ENCODE assay signal across 22 cellular contexts in the genomic region with DNA sequence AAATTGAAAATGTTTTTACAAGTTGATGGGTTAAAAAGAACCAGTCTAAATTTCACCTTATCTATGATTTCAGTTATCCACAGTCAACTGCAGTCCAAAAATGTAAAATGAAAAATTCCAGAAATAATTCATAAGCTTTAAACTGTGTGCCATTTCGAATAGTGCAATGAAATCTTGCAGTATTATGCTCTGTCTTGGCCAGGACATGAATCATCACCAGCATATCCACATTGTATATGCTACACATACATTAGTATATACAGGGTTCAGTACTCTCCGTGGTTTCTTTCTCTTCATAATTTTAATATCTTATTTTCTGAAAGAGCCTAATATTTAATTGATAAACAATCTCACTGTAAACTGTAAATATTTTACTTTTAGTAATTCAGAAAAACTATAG. TPM values are rescaled to one million over a fixed set of nuclear protein-coding genes. Genes with fewer than 3 reads are reported as not detected.
DNase-seq lines count a peak whose midpoint lies in the region; ATAC-seq, FAIRE-seq and TF ChIP-seq lines count a peak whose summit lies in the region.
"Had no signal": no experiment of that assay in that cellular context is flagged by ENCODE, and none has a peak within 500 bp of the region (broad histone marks: within the 10 kb centered on the region; RNA-seq: fewer than 3 reads in every experiment).

No MANE protein-coding gene starts in this region.

- intact Hi-C loops in Calu3 (cut with micrococcal nuclease; ENCODE audit: unreplicated experiment) (no loop called here), PC-3 (cut with micrococcal nuclease) (no loop called here)

- H3K4me3 Mint-ChIP-seq in Calu3 (ENCODE audit: low read depth, unreplicated experiment) (no peak overlapping the region), chondrocyte (ENCODE audit: unreplicated experiment) (no peak overlapping the region)
- H3K4me3 Mint-ChIP-seq: activated naive CD8-positive, alpha-beta T cell treated with anti-CD3 and anti-CD28 coated beads for 36 hours; dendritic cell treated with granulocyte-macrophage colony-stimulating factor and Interleukin-4, amounts not matched to agents 40 ng/mL and 50 ng/mL, for 4 days; IgD-negative memory B cell; naive thymus-derived CD4-positive, alpha-beta T cell had no signal

- no peaks in the 10 kb centered on the region for H3K9me3 ChIP-seq in PC-3 (ENCODE audit: low read length)
- H3K9me3 ChIP-seq: right lobe of liver had no signal

- POLR2A ChIA-PET in PC-3 (lab: Charles Lee; ENCODE audit: unreplicated experiment): interaction anchor here (0.6 kb wide), 2 partner anchors 171 to 1302 kb away, joined by 3 read pairs; no protein-coding TSS in a partner anchor

- H3K4me3 ChIP-seq in PC-3 (ENCODE audit: low read length): 0 out of 2 replicates have a peak overlapping the region, but pooled peaks have one; percentile 5
- H3K4me3 ChIP-seq: right lobe of liver had no signal

- no peak for TF ChIP-seq CTCF in Calu3 (IDR thresholded peaks at IDR 0.05; ENCODE audit: unreplicated experiment)
- TF ChIP-seq CTCF in PC-3 (conservative IDR thresholded peaks at IDR 0.05; ENCODE audit: low read depth, low read length): no peak
- no peak for TF ChIP-seq CTCF in chondrocyte (IDR thresholded peaks at IDR 0.05)

- no peaks in the 10 kb centered on the region for H3K9me2 ChIP-seq in PC-3 (replicated peaks; ENCODE audit: low read length)

- no peaks in the 10 kb centered on the region for H3F3A ChIP-seq in PC-3 (ENCODE audit: low read length, unreplicated experiment)

- no TSS peak for BruUV-seq in Calu3 (replicated peaks; lab: Mats Ljungman, UMichigan)
- no TSS peak for BruUV-seq in PC-3 (replicated peaks; lab: Mats Ljungman, UMichigan)

- H2AFZ ChIP-seq in PC-3 (ENCODE audit: low read length): no peak overlapping the region
- H2AFZ ChIP-seq: parathyroid adenoma had no signal

- DNase-seq in Calu3: no peak
- DNase-seq in PC-3: peak; percentile 62
- no peak for DNase-seq in chondrocyte (ENCODE audit: low spot score)
- no peak for DNase-seq in frontal cortex (ENCODE audit: low spot score in 2 of 2)
- DNase-seq in NCI-H2029 treated with DMSO at 0.1 percent for 48 hours (lab: John Stamatoyannopoulos, UW): no peak
- DNase-seq in NCI-H1436 treated with DMSO at 0.1 percent for 48 hours (lab: John Stamatoyannopoulos, UW): no peak
- DNase-seq in activated CD4-positive, alpha-beta T cell treated with anti-CD3 and anti-CD28 coated beads, Interleukin-2, amount 50 U/mL, for 1 hour: no peak
- DNase-seq: activated CD4-positive, alpha-beta T cell treated with anti-CD3 and anti-CD28 coated beads for 48 hours; activated naive CD8-positive, alpha-beta T cell treated with anti-CD3 and anti-CD28 coated beads for 36 hours; C1 segment of cervical spinal cord; left cardiac atrium; naive thymus-derived CD4-positive, alpha-beta T cell; NCI-H1436; NCI-H2227 treated with DMSO at 0.1 percent for 48 hours; right lobe of liver; stimulated activated CD4-positive, alpha-beta T cell treated with anti-CD3 and anti-CD28 coated beads, Interleukin-15, amount 100 ng/mL, for 24 hours had no signal

- H3K79me2 ChIP-seq in PC-3 (ENCODE audit: low read length): peaks cover 20% of the 10 kb centered on the region

- FAIRE-seq in frontal cortex (lab: Jason Lieb, UNC): peak; percentile 8
- FAIRE-seq: D721Med had no signal

- H4K20me1 ChIP-seq in PC-3 (ENCODE audit: low read length): no peaks in the 10 kb centered on the region

- H3K4me1 Mint-ChIP-seq in Calu3 (ENCODE audit: low read depth, unreplicated experiment): peaks cover 30% of the 10 kb centered on the region
- peaks cover 66% of the 10 kb centered on the region for H3K4me1 Mint-ChIP-seq in chondrocyte (ENCODE audit: low read depth)
- H3K4me1 Mint-ChIP-seq: activated naive CD8-positive, alpha-beta T cell treated with anti-CD3 and anti-CD28 coated beads for 36 hours; IgD-negative memory B cell; naive thymus-derived CD4-positive, alpha-beta T cell had no signal

- H3K27ac Mint-ChIP-seq in Calu3 (ENCODE audit: unreplicated experiment) (peak overlapping the region; percentile 42), chondrocyte (ENCODE audit: unreplicated experiment) (peak overlapping the region; percentile 82)
- H3K27ac Mint-ChIP-seq: activated naive CD8-positive, alpha-beta T cell treated with anti-CD3 and anti-CD28 coated beads for 36 hours; dendritic cell treated with granulocyte-macrophage colony-stimulating factor and Interleukin-4, amounts not matched to agents 40 ng/mL and 50 ng/mL, for 4 days; IgD-negative memory B cell; naive thymus-derived CD4-positive, alpha-beta T cell had no signal

- H3K36me3 ChIP-seq in PC-3 (ENCODE audit: low read depth, low read length): no peaks in the 10 kb centered on the region
- H3K36me3 ChIP-seq: right lobe of liver had no signal

- CTCF ChIA-PET in Calu3 (lab: Charles Lee): interaction anchor here (0.6 to 1.2 kb wide), 2 partner anchors 106 to 666 kb away, joined by 3 to 5 read pairs; no protein-coding TSS in a partner anchor
- CTCF ChIA-PET in PC-3 (lab: Charles Lee): interaction anchor here (0.5 kb wide), 1 partner anchor 27 kb away, joined by 3 read pairs; no protein-coding TSS in a partner anchor

- H3K4me2 ChIP-seq in PC-3 (ENCODE audit: low read length): peak overlapping the region; percentile 45

- no peaks in the 10 kb centered on the region for H3K27me3 ChIP-seq in PC-3 (ENCODE audit: low read length)
- H3K27me3 ChIP-seq: right lobe of liver had no signal

- H3K27ac ChIP-seq in PC-3 (ENCODE audit: low read length): peak overlapping the region; percentile 6; the same call in 1 of the 2 replicates
- H3K27ac ChIP-seq: parathyroid adenoma, right lobe of liver had no signal

- H3K4me1 ChIP-seq in PC-3 (ENCODE audit: insufficient read depth, low read length): peaks cover 59% of the 10 kb centered on the region
- H3K4me1 ChIP-seq: parathyroid adenoma had no signal

- peak overlapping the region; percentile 7; the same call in 1 of the 2 replicates for H3K9ac ChIP-seq in PC-3 (ENCODE audit: low read length)
- H3K9ac ChIP-seq: parathyroid adenoma had no signal

- ATAC-seq in PC-3 (peak; percentile 50), HG03565 (IDR thresholded peaks at IDR 0.05; ENCODE audit: unreplicated experiment) (no peak)
- ATAC-seq: left cardiac atrium; naive thymus-derived CD4-positive, alpha-beta T cell; right lobe of liver had no signal

- H3K9me3 Mint-ChIP-seq in Calu3 (ENCODE audit: low read depth, unreplicated experiment): peaks cover 3% of the 10 kb centered on the region
- peaks cover 17% of the 10 kb centered on the region for H3K9me3 Mint-ChIP-seq in chondrocyte (ENCODE audit: low read depth)

- H3K36me3 Mint-ChIP-seq in Calu3 (ENCODE audit: insufficient read depth, unreplicated experiment): peaks cover 8% of the 10 kb centered on the region
- H3K36me3 Mint-ChIP-seq in chondrocyte (ENCODE audit: low read depth): no peaks in the 10 kb centered on the region

- H3K27me3 Mint-ChIP-seq in Calu3 (ENCODE audit: unreplicated experiment) (no peaks in the 10 kb centered on the region), chondrocyte (ENCODE audit: low read depth) (no peaks in the 10 kb centered on the region)
- H3K27me3 Mint-ChIP-seq: activated naive CD8-positive, alpha-beta T cell treated with anti-CD3 and anti-CD28 coated beads for 36 hours; brain; dendritic cell treated with granulocyte-macrophage colony-stimulating factor and Interleukin-4, amounts not matched to agents 40 ng/mL and 50 ng/mL, for 4 days had no signal

RNA-seq across cellular contexts. Expression of gene ARHGAP32, which starts 45.9 kb away (rescaled TPM):
- 40.1 and 46.0 TPM in 2 replicates for total RNA-seq in Calu3 (2022)
- total RNA-seq in PC-3 (2014; rRNA removed): 12.0 and 13.7 TPM in 2 replicates
- 14.6 to 26.1 TPM (median 15.8 TPM) in 3 replicates for total RNA-seq in chondrocyte
- 79.9 TPM for total RNA-seq in frontal cortex
